8 cellular contexts compared by ENCODE assay signal in genomic region chr1:50704126-50704525, GRCh38.
DNase-seq lines count a peak whose midpoint lies in the region; ATAC-seq and TF ChIP-seq lines count a peak whose summit lies in the region.

No MANE protein-coding gene starts in this region.

- intact Hi-C loops in CD4-positive, alpha-beta T cell (cut with DNase I, micrococcal nuclease) = loop anchor here in 1 of 2 experiments (2.0 kb wide), 1 partner anchor 335 kb away; no protein-coding TSS in a partner anchor
- intact Hi-C loops in thyroid gland (cut with DNase I) = no loop called here

- H3K4me3 Mint-ChIP-seq in CD4-positive, alpha-beta T cell = no peak overlapping the region
- H3K4me3 Mint-ChIP-seq in WTC11 = no peak overlapping the region

- no peaks in the 10 kb centered on the region for H3K9me3 ChIP-seq in CD4-positive, alpha-beta T cell (ENCODE audit: control insufficient read depth, low read length)
- no peaks in the 10 kb centered on the region for H3K9me3 ChIP-seq in thyroid gland

- H3K36me3 ChIP-seq in thyroid gland = no peaks in the 10 kb centered on the region

- CTCF ChIA-PET in CD4-positive, alpha-beta T cell (lab: Charles Lee) = interaction anchor here (0.7 to 1.0 kb wide), 2 partner anchors 18 to 19 kb away, joined by 3 to 4 read pairs; no protein-coding TSS in a partner anchor
- CTCF ChIA-PET in WTC11 (lab: Charles Lee) = interaction anchor here (0.6 to 3.6 kb wide), 12 partner anchors 9 to 280 kb away, joined by 3 to 52 read pairs (median 4); no protein-coding TSS in a partner anchor

- H3K4me1 ChIP-seq in thyroid gland = peaks cover 16 to 24% of the 10 kb centered on the region in 2 donors

- no peaks in the 10 kb centered on the region for H3K27me3 Mint-ChIP-seq in CD4-positive, alpha-beta T cell
- no peaks in the 10 kb centered on the region for H3K27me3 Mint-ChIP-seq in WTC11 (ENCODE audit: low read depth)

- WGBS in thyroid gland, 2 donors = 37 to 39% methylated on average over 1 of the region's 1 CpG

- no peak overlapping the region for H3K27ac Mint-ChIP-seq in CD4-positive, alpha-beta T cell
- H3K27ac Mint-ChIP-seq in WTC11 = 0 out of 2 replicates have a peak overlapping the region, but pooled peaks have one; percentile 83

- no peak for TF ChIP-seq POLR2A in thyroid gland (IDR thresholded peaks at IDR 0.05)

- POLR2A ChIA-PET in CD4-positive, alpha-beta T cell (lab: Charles Lee) = no interaction called here
- POLR2A ChIA-PET in WTC11 (lab: Charles Lee) = no interaction called here

- H3K4me3 ChIP-seq in thyroid gland (replicated peaks in 1 of 3) = no peak overlapping the region

- H3K36me3 Mint-ChIP-seq in CD4-positive, alpha-beta T cell (ENCODE audit: low read depth) = peaks cover 5% of the 10 kb centered on the region
- no peaks in the 10 kb centered on the region for H3K36me3 Mint-ChIP-seq in WTC11

- no peak for ATAC-seq in CD4-positive, alpha-beta T cell (ENCODE audit: poor library complexity)
- no peak for ATAC-seq in WTC11
- no peak for ATAC-seq in GM18519 (IDR thresholded peaks at IDR 0.05; ENCODE audit: low FRiP score, unreplicated experiment)
- no peak for ATAC-seq in GM19455 (IDR thresholded peaks at IDR 0.05; ENCODE audit: unreplicated experiment)

- peaks cover 4% of the 10 kb centered on the region for H3K4me1 Mint-ChIP-seq in CD4-positive, alpha-beta T cell (ENCODE audit: low read depth)
- peaks cover 54% of the 10 kb centered on the region for H3K4me1 Mint-ChIP-seq in WTC11

- no peaks in the 10 kb centered on the region for H3K27me3 ChIP-seq in CD4-positive, alpha-beta T cell (ENCODE audit: control insufficient read depth, insufficient read depth, low read length)
- no peaks in the 10 kb centered on the region for H3K27me3 ChIP-seq in thyroid gland

- peak; percentile 71 for TF ChIP-seq CTCF in CD4-positive, alpha-beta T cell (IDR thresholded peaks at IDR 0.05)
- peak; percentile 75 for TF ChIP-seq CTCF in WTC11 (IDR thresholded peaks at IDR 0.05)
- peak; percentile 47 to 80 (median 66) for TF ChIP-seq CTCF in thyroid gland (IDR thresholded peaks at IDR 0.05)

- H3K27ac ChIP-seq in CD4-positive, alpha-beta T cell (ENCODE audit: low read depth, low read length) = no peak overlapping the region
- H3K27ac ChIP-seq in thyroid gland = no peak overlapping the region

- DNase-seq in CD4-positive, alpha-beta T cell = no peak
- DNase-seq in GM19240 (ENCODE audit: insufficient read length, low spot score) = peak; percentile 22
- DNase-seq in NCI-H2081 (lab: John Stamatoyannopoulos, UW) = peak; percentile 76 to 83
- no peak for DNase-seq in WTC11 (ENCODE audit: low spot score)
- peak; percentile 5 for DNase-seq in iPS DF 4.7 (ENCODE audit: extremely low read depth, low spot score)
- no peak for DNase-seq in thyroid gland

- no peaks in the 10 kb centered on the region for H3K9me3 Mint-ChIP-seq in CD4-positive, alpha-beta T cell
- H3K9me3 Mint-ChIP-seq in WTC11 = no peaks in the 10 kb centered on the region

TF ChIP-seq in WTC11, 78 proteins besides CTCF, POLR2A, EP300 and RAD21 (continues in another document):
- no peak for TF ChIP-seq HMGXB4 (CRISPR knock-in tag; IDR thresholded peaks at IDR 0.05)
- no peak for TF ChIP-seq CBFB (CRISPR knock-in tag; IDR thresholded peaks at IDR 0.05; ENCODE audit: low read depth)
- no peak for TF ChIP-seq USF1 (CRISPR knock-in tag; IDR thresholded peaks at IDR 0.05)
- TF ChIP-seq, protein P1, sequence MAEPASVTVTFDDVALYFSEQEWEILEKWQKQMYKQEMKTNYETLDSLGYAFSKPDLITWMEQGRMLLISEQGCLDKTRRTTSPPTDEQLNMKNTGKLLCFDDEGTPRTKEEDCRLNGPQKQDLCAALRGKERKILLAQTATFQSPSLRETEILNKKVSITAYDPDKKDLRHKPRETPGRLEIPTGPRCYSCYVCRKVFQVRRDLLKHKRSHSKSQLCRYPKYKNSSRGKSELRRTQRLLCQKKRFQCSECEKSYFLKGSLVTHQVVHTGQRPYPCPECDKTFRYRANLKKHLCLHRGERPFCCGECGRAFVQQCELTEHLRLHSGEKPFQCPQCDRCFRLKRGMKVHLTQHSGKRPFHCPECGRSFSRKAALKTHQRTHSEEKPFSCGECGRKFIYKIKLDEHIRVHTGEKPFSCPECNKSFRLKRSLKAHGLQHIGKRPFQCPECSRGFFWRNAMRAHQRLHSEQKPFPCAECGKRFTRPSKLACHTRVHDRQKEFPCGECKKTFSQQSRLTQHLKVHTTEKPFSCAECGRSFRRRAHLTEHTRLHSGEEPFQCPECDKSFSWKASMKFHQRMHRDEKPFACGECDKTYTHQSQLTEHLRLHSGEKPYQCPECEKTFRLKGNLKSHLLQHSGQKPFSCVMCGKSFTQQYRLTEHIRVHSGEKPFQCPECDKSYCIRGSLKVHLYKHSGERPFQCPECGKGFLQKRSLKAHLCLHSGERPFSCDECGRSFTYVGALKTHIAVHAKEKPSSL (CRISPR knock-in tag; conservative IDR thresholded peaks at IDR 0.05) = no peak
- TF ChIP-seq, protein P2, sequence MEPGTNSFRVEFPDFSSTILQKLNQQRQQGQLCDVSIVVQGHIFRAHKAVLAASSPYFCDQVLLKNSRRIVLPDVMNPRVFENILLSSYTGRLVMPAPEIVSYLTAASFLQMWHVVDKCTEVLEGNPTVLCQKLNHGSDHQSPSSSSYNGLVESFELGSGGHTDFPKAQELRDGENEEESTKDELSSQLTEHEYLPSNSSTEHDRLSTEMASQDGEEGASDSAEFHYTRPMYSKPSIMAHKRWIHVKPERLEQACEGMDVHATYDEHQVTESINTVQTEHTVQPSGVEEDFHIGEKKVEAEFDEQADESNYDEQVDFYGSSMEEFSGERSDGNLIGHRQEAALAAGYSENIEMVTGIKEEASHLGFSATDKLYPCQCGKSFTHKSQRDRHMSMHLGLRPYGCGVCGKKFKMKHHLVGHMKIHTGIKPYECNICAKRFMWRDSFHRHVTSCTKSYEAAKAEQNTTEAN (CRISPR knock-in tag; IDR thresholded peaks at IDR 0.05) = no peak
- TF ChIP-seq SMAD3 (CRISPR knock-in tag; IDR thresholded peaks at IDR 0.05; ENCODE audit: borderline replicate concordance) = no peak
- no peak for TF ChIP-seq OVOL2 (CRISPR knock-in tag; IDR thresholded peaks at IDR 0.05; ENCODE audit: borderline replicate concordance)
- TF ChIP-seq TP53 (CRISPR knock-in tag; IDR thresholded peaks at IDR 0.05) = no peak
- TF ChIP-seq, protein P3, sequence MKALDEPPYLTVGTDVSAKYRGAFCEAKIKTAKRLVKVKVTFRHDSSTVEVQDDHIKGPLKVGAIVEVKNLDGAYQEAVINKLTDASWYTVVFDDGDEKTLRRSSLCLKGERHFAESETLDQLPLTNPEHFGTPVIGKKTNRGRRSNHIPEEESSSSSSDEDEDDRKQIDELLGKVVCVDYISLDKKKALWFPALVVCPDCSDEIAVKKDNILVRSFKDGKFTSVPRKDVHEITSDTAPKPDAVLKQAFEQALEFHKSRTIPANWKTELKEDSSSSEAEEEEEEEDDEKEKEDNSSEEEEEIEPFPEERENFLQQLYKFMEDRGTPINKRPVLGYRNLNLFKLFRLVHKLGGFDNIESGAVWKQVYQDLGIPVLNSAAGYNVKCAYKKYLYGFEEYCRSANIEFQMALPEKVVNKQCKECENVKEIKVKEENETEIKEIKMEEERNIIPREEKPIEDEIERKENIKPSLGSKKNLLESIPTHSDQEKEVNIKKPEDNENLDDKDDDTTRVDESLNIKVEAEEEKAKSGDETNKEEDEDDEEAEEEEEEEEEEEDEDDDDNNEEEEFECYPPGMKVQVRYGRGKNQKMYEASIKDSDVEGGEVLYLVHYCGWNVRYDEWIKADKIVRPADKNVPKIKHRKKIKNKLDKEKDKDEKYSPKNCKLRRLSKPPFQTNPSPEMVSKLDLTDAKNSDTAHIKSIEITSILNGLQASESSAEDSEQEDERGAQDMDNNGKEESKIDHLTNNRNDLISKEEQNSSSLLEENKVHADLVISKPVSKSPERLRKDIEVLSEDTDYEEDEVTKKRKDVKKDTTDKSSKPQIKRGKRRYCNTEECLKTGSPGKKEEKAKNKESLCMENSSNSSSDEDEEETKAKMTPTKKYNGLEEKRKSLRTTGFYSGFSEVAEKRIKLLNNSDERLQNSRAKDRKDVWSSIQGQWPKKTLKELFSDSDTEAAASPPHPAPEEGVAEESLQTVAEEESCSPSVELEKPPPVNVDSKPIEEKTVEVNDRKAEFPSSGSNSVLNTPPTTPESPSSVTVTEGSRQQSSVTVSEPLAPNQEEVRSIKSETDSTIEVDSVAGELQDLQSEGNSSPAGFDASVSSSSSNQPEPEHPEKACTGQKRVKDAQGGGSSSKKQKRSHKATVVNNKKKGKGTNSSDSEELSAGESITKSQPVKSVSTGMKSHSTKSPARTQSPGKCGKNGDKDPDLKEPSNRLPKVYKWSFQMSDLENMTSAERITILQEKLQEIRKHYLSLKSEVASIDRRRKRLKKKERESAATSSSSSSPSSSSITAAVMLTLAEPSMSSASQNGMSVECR (CRISPR knock-in tag; IDR thresholded peaks at IDR 0.05; ENCODE audit: borderline replicate concordance) = no peak
- TF ChIP-seq TCF7 (CRISPR knock-in tag; IDR thresholded peaks at IDR 0.05; ENCODE audit: low read depth) = no peak

Comparison
In these comparisons a context has a peak if more than half of its experiments do, and no peak if none do; other contexts are left out.
1. DNase-seq: peak in GM19240 (single experiment), NCI-H2081 (2 of 2) and iPS DF 4.7 (single experiment); none in CD4-positive, alpha-beta T cell (0 of 10), WTC11 (single experiment) and thyroid gland (0 of 2).
2. Peak in every context shown above with its lines, with median percentiles within 50 percentile points of each other: CTCF ChIP-seq.